ENCODE assay signal across 8 cellular contexts in the genomic region with DNA sequence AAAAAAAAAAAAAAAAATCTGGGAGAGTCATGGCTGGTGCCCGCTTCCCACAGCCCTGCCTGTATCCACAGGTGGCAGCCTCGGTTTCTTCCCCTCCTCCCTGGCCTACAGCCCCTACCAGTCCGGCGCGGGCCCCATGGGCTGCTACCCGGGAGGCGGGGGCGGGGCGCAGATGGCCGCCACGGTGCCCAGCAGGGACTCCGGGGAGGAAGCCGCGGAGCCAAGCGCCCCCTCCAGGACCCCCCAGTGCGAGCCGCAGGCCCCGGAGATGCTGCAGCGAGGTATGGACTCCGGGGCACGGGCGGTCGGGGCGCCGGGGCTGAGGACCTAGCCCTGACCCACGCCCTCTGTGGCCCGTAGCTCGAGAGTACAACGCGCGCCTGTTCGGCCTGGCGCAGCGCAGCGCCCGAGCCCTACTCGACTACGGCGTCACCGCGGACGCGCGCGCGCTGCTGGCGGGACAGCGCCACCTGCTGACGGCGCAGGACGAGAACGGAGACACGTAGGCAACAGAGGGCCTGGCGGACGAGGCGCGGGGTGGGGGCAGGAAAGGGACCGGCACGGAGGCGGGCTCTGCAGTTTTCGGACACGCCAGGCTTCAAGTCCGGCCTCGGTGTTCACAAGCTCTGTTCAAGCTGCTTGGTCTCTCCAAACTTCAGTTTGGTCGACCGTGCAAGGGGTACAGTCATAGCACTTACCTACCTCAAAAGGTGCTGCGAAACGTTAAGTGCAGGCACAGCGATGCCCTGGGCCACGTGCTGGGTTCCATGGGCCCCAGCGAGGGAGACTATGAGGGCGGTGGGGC. TPM values are rescaled to one million over a fixed set of nuclear protein-coding genes. Genes with fewer than 3 reads are reported as not detected.
DNase-seq lines count a peak whose midpoint lies in the region; ATAC-seq lines count a peak whose summit lies in the region.

No MANE protein-coding gene starts in this region.

- H3K27me3 Mint-ChIP-seq in activated CD4-positive, alpha-beta memory T cell treated with anti-CD3 and anti-CD28 coated beads, Interleukin-2, amount 10 ng/mL, durations not matched to agents 7 days and 5 days, result no peaks in the 10 kb centered on the region

- peaks cover 45% of the 10 kb centered on the region for H3K4me1 Mint-ChIP-seq in activated CD4-positive, alpha-beta memory T cell treated with anti-CD3 and anti-CD28 coated beads, Interleukin-2, amount 10 ng/mL, durations not matched to agents 7 days and 5 days

- peak overlapping the region; percentile 66 for H3K4me3 Mint-ChIP-seq in activated CD4-positive, alpha-beta memory T cell treated with anti-CD3 and anti-CD28 coated beads, Interleukin-2, amount 10 ng/mL, durations not matched to agents 7 days and 5 days

- DNase-seq in AML-193 (lab: John Stamatoyannopoulos, UW) (peak; percentile 70 to 79), NCI-H82 (lab: John Stamatoyannopoulos, UW) (peak; percentile 83), lung microvascular endothelial cell (ENCODE audit: low read depth in 2 of 2) (peak; percentile 87 to 93)
- DNase-seq in activated CD4-positive, alpha-beta memory T cell treated with anti-CD3 and anti-CD28 coated beads, Interleukin-2, amount 10 ng/mL, durations not matched to agents 7 days and 5 days, result peak; percentile 91
- peak; percentile 67 to 75 (median 74) for DNase-seq in stimulated activated CD4-positive, alpha-beta T cell treated with anti-CD3 and anti-CD28 coated beads, TNF-alpha, amount 100 ng/mL, for 4 hours (ENCODE audit: low read depth in 3 of 3)

- ATAC-seq in GM19023 (IDR thresholded peaks at IDR 0.05; ENCODE audit: unreplicated experiment) (peak; percentile 49), HG03354 (IDR thresholded peaks at IDR 0.05; ENCODE audit: poor library complexity, severe bottlenecking, unreplicated experiment) (peak; percentile 47)

- peaks cover 9% of the 10 kb centered on the region for H3K27me3 ChIP-seq in ectodermal cell (ENCODE audit: control insufficient read depth, insufficient read depth, low read length, poor library complexity, severe bottlenecking)

- no peaks in the 10 kb centered on the region for H3K36me3 ChIP-seq in ectodermal cell (ENCODE audit: control insufficient read depth, insufficient read depth, low read length)

- H3K9me3 Mint-ChIP-seq in activated CD4-positive, alpha-beta memory T cell treated with anti-CD3 and anti-CD28 coated beads, Interleukin-2, amount 10 ng/mL, durations not matched to agents 7 days and 5 days, result no peaks in the 10 kb centered on the region

- peak overlapping the region; percentile 63 for H3K27ac Mint-ChIP-seq in activated CD4-positive, alpha-beta memory T cell treated with anti-CD3 and anti-CD28 coated beads, Interleukin-2, amount 10 ng/mL, durations not matched to agents 7 days and 5 days

- peaks cover 57% of the 10 kb centered on the region for H3K36me3 Mint-ChIP-seq in activated CD4-positive, alpha-beta memory T cell treated with anti-CD3 and anti-CD28 coated beads, Interleukin-2, amount 10 ng/mL, durations not matched to agents 7 days and 5 days (ENCODE audit: low read depth)

- POLR2A ChIA-PET in activated CD4-positive, alpha-beta memory T cell treated with anti-CD3 and anti-CD28 coated beads, Interleukin-2, amount 10 ng/mL, durations not matched to agents 7 days and 5 days (lab: Charles Lee), result interaction anchor here (0.9 to 4.1 kb wide), 9 partner anchors 8 to 246 kb away, joined by 3 to 32 read pairs (median 4); a partner anchor contains a TSS

- no peak overlapping the region for H3K27ac ChIP-seq in ectodermal cell (ENCODE audit: insufficient read depth, low read depth, low read length, poor library complexity, severe bottlenecking)

- 7 to 8% methylated on average over 72 of the region's 72 CpGs for WGBS in ectodermal cell, 2 experiments

- no peaks in the 10 kb centered on the region for H3K9me3 ChIP-seq in ectodermal cell (ENCODE audit: control insufficient read depth, low read length)

- H3K4me1 ChIP-seq in ectodermal cell (ENCODE audit: control insufficient read depth, insufficient read depth, low read length), result peaks cover 12% of the 10 kb centered on the region

- CTCF ChIA-PET in activated CD4-positive, alpha-beta memory T cell treated with anti-CD3 and anti-CD28 coated beads, Interleukin-2, amount 10 ng/mL, durations not matched to agents 7 days and 5 days (lab: Charles Lee), result interaction anchor here (0.5 to 10.7 kb wide), 36 partner anchors 8 to 590 kb away, joined by 3 to 199 read pairs (median 5); a partner anchor contains a TSS

- H3K4me3 ChIP-seq in ectodermal cell (ENCODE audit: insufficient read depth, low read depth, low read length), result peak overlapping the region; percentile 49

RNA-seq across cellular contexts. Expression of a gene that starts 3.9 kb away (rescaled TPM):
- total RNA-seq in activated CD4-positive, alpha-beta memory T cell treated with anti-CD3 and anti-CD28 coated beads, Interleukin-2, amount 10 ng/mL, durations not matched to agents 7 days and 5 days, result 100 to 1,000 TPM; 121 to 122 TPM
- 22.6 TPM for polyA plus RNA-seq in ectodermal cell (2013, experiment 1 of 4)
- 16.3 TPM for polyA plus RNA-seq in ectodermal cell (2013, experiment 2 of 4)
- 15.0 TPM for polyA plus RNA-seq in ectodermal cell (2013, experiment 3 of 4)
- polyA plus RNA-seq in ectodermal cell (2013, experiment 4 of 4), result 17.0 TPM
- 12.0 and 16.9 TPM in 2 replicates for total RNA-seq in lung microvascular endothelial cell

RNA-seq across cellular contexts. Expression of a gene that starts 19.2 kb away (rescaled TPM):
- total RNA-seq in activated CD4-positive, alpha-beta memory T cell treated with anti-CD3 and anti-CD28 coated beads, Interleukin-2, amount 10 ng/mL, durations not matched to agents 7 days and 5 days, result 1 to 10 TPM; 1.4 TPM
- polyA plus RNA-seq in ectodermal cell (2013, experiment 1 of 4), result 6.1 TPM
- polyA plus RNA-seq in ectodermal cell (2013, experiment 2 of 4), result 5.4 TPM
- polyA plus RNA-seq in ectodermal cell (2013, experiment 3 of 4), result 5.8 TPM
- 7.0 TPM for polyA plus RNA-seq in ectodermal cell (2013, experiment 4 of 4)
- total RNA-seq in lung microvascular endothelial cell, result under 0.01 and 0.60 TPM in 2 replicates

RNA-seq across cellular contexts. Expression of a gene that starts 21.2 kb away (rescaled TPM):
- 10 to 100 TPM; 13.5 to 14.3 TPM for total RNA-seq in activated CD4-positive, alpha-beta memory T cell treated with anti-CD3 and anti-CD28 coated beads, Interleukin-2, amount 10 ng/mL, durations not matched to agents 7 days and 5 days
- polyA plus RNA-seq in ectodermal cell (2013, experiment 1 of 4), result 6.9 TPM
- 5.9 TPM for polyA plus RNA-seq in ectodermal cell (2013, experiment 2 of 4)
- polyA plus RNA-seq in ectodermal cell (2013, experiment 3 of 4), result 8.9 TPM
- polyA plus RNA-seq in ectodermal cell (2013, experiment 4 of 4), result 8.7 TPM
- 4.8 and 6.3 TPM in 2 replicates for total RNA-seq in lung microvascular endothelial cell

RNA-seq across cellular contexts. Expression of a gene that starts 33.0 kb away (rescaled TPM):
- total RNA-seq in activated CD4-positive, alpha-beta memory T cell treated with anti-CD3 and anti-CD28 coated beads, Interleukin-2, amount 10 ng/mL, durations not matched to agents 7 days and 5 days, result 10 to 100 TPM; 60.9 to 64.5 TPM
- 106 TPM for polyA plus RNA-seq in ectodermal cell (2013, experiment 1 of 4)
- polyA plus RNA-seq in ectodermal cell (2013, experiment 2 of 4), result 103 TPM
- polyA plus RNA-seq in ectodermal cell (2013, experiment 3 of 4), result 91.0 TPM
- 98.4 TPM for polyA plus RNA-seq in ectodermal cell (2013, experiment 4 of 4)
- 32.9 and 36.3 TPM in 2 replicates for total RNA-seq in lung microvascular endothelial cell

RNA-seq across cellular contexts. Expression of a gene that starts 51.9 kb away (rescaled TPM):
- total RNA-seq in activated CD4-positive, alpha-beta memory T cell treated with anti-CD3 and anti-CD28 coated beads, Interleukin-2, amount 10 ng/mL, durations not matched to agents 7 days and 5 days, result under 1 TPM in 1 of 2 experiments, not detected in 1; 0.33 TPM
- not detected for polyA plus RNA-seq in ectodermal cell (2013, experiment 1 of 4)
- polyA plus RNA-seq in ectodermal cell (2013, experiment 2 of 4), result 0.12 TPM
- polyA plus RNA-seq in ectodermal cell (2013, experiment 3 of 4), result not detected
- not detected for polyA plus RNA-seq in ectodermal cell (2013, experiment 4 of 4)
- 0.22 TPM in 1 of 2 replicates, not detected in the other for total RNA-seq in lung microvascular endothelial cell
